ENCODE assay signal across 25 cellular contexts in the genomic region with DNA sequence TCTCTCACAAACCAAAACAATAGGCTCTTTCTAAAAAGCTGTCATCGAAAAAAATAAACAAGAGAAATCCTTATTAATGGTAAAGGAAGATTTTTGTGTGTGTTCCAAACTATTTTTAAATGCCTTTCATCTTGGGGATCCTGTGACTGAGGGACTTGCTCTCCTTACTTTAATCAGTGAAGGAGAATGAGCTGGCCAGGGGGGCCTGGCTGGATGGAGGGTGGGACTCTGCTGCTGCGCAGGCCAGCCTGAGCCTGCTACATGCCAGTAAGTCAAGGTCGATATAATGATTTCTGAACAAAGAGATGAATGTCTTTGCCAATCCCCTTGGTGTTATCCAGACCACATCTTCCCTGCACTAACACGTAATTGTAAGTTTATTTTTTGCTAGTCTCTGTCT.
DNase-seq lines count a peak whose midpoint lies in the region; ATAC-seq and TF ChIP-seq lines count a peak whose summit lies in the region.
"Had no signal": no experiment of that assay in that cellular context is flagged by ENCODE, and none has a peak within 500 bp of the region (broad histone marks: within the 10 kb centered on the region; RNA-seq: fewer than 3 reads in every experiment).

No MANE protein-coding gene starts in this region.

- H3K4me1 ChIP-seq in SK-N-SH (ENCODE audit: control insufficient read depth in 1 of 2, insufficient read depth in 2 of 2, low read depth in 1 of 2, low read length in 1 of 2) (peaks cover 0 to 4% of the 10 kb centered on the region in 2 experiments; a peak in 2 of 4 replicates), sigmoid colon (peaks cover 0 to 15% (median 7%) of the 10 kb centered on the region in 4 donors), body of pancreas (no peaks in the 10 kb centered on the region)
- H3K4me1 ChIP-seq: BE2C, SJSA1 had no signal

- H4K20me1 ChIP-seq in SK-N-SH (ENCODE audit: insufficient read depth), result no peaks in the 10 kb centered on the region

- POLR2A ChIA-PET in SK-N-SH (lab: Yijun Ruan, JAX), result no interaction called here

- no peaks in the 10 kb centered on the region for H3K9me2 ChIP-seq in SK-N-SH

- H3K9me3 ChIP-seq in SK-N-SH, result no peaks in the 10 kb centered on the region
- H3K9me3 ChIP-seq in WERI-Rb-1 (ENCODE audit: severe bottlenecking), result no peaks in the 10 kb centered on the region
- no peaks in the 10 kb centered on the region for H3K9me3 ChIP-seq in sigmoid colon
- H3K9me3 ChIP-seq in body of pancreas, result no peaks in the 10 kb centered on the region
- H3K9me3 ChIP-seq: BE2C, SJSA1 had no signal

- intact Hi-C loops in sigmoid colon (cut with DNase I), result no loop called here
- intact Hi-C loops in body of pancreas (cut with DNase I), result no loop called here

- TF ChIP-seq EP300 in SK-N-SH (IDR thresholded peaks at IDR 0.05; ENCODE audit: borderline replicate concordance in 1 of 2, low read depth in 1 of 2, low read length in 1 of 2) (no peak), sigmoid colon (IDR thresholded peaks at IDR 0.05) (no peak)

- no peak overlapping the region for H3K4me3 ChIP-seq in SK-N-SH (ENCODE audit: low read depth in 2 of 2, low read length in 1 of 2)
- peak overlapping the region; percentile 0; the same call in 1 of the 2 replicates for H3K4me3 ChIP-seq in WERI-Rb-1 (ENCODE audit: low read depth, low read length)
- H3K4me3 ChIP-seq in sigmoid colon, result peak overlapping the region in 1 of 4 donors; percentile 19
- no peak overlapping the region for H3K4me3 ChIP-seq in body of pancreas
- H3K4me3 ChIP-seq: PC-9, SJSA1 had no signal

- WGBS in SK-N-SH (ENCODE audit: low lambda C conversion rate), result 0% methylated on average over 4 of the region's 4 CpGs
- 38 to 59% methylated on average over 4 of the region's 4 CpGs for WGBS in sigmoid colon, 2 donors
- 21 to 22% methylated on average over 4 of the region's 4 CpGs for WGBS in body of pancreas, 2 donors

- peak overlapping the region; percentile 23; the same call in 1 of the 2 replicates for H3K4me2 ChIP-seq in SK-N-SH
- H3K4me2 ChIP-seq: PC-9 had no signal

- H3K79me2 ChIP-seq in SK-N-SH (ENCODE audit: insufficient read depth), result no peaks in the 10 kb centered on the region

- ATAC-seq in SK-N-SH treated with all-trans-retinoic acid at 6 μM for 48 hours, result no peak
- ATAC-seq in HG02973 (IDR thresholded peaks at IDR 0.05; ENCODE audit: unreplicated experiment), result no peak
- ATAC-seq in body of pancreas, result no peak

- TF ChIP-seq CTCF in SK-N-SH (IDR thresholded peaks at IDR 0.05) (no peak), WERI-Rb-1 (IDR thresholded peaks at IDR 0.05; ENCODE audit: low read depth, low read length) (no peak), sigmoid colon (IDR thresholded peaks at IDR 0.05) (no peak), body of pancreas (IDR thresholded peaks at IDR 0.05) (no peak)

- no peak overlapping the region for H3K9ac ChIP-seq in SK-N-SH

- no peak for TF ChIP-seq RAD21 in SK-N-SH (IDR thresholded peaks at IDR 0.05; ENCODE audit: low read length)

- TF ChIP-seq POLR2A in sigmoid colon (IDR thresholded peaks at IDR 0.05) (no peak), body of pancreas (IDR thresholded peaks at IDR 0.05) (no peak)

- no peaks in the 10 kb centered on the region for H3K36me3 ChIP-seq in SK-N-SH (replicated peaks in 1 of 2; ENCODE audit: control insufficient read depth in 1 of 2, insufficient read depth in 2 of 2, low read length in 1 of 2)
- H3K36me3 ChIP-seq in WERI-Rb-1, result no peaks in the 10 kb centered on the region
- H3K36me3 ChIP-seq in sigmoid colon, result no peaks in the 10 kb centered on the region
- H3K36me3 ChIP-seq in body of pancreas (replicated peaks in 1 of 2; ENCODE audit: insufficient read depth in 1 of 2, low read depth in 2 of 2), result no peaks in the 10 kb centered on the region
- H3K36me3 ChIP-seq: BE2C, SJSA1 had no signal

- no peaks in the 10 kb centered on the region for H3F3A ChIP-seq in SK-N-SH (replicated peaks; ENCODE audit: insufficient read depth)

- H3K27me3 ChIP-seq in SK-N-SH (ENCODE audit: insufficient read depth) (no peaks in the 10 kb centered on the region), WERI-Rb-1 (ENCODE audit: insufficient read depth, low read depth, severe bottlenecking) (no peaks in the 10 kb centered on the region), sigmoid colon (no peaks in the 10 kb centered on the region), body of pancreas (no peaks in the 10 kb centered on the region)
- H3K27me3 ChIP-seq: BE2C, SJSA1 had no signal

- H3K27ac ChIP-seq in SK-N-SH (ENCODE audit: low read depth in 2 of 2, low read length in 1 of 2) (no peak overlapping the region), WERI-Rb-1 (peak overlapping the region; percentile 19; the same call in 1 of the 2 replicates), sigmoid colon (peak overlapping the region in 3 of 4 donors; percentile 3 to 60 (median 47)), body of pancreas (no peak overlapping the region)
- H3K27ac ChIP-seq: 22Rv1, PC-9, SJSA1 had no signal

- H2AFZ ChIP-seq in SK-N-SH (ENCODE audit: low read depth), result no peak overlapping the region
- H2AFZ ChIP-seq: PC-9 had no signal

- DNase-seq in SK-N-SH, result no peak
- no peak for DNase-seq in WERI-Rb-1
- DNase-seq in left kidney (ENCODE audit: low read depth, low spot score), result peak; percentile 49
- no peak for DNase-seq in sigmoid colon
- no peak for DNase-seq in HuH-7 (ENCODE audit: low spot score)
- no peak for DNase-seq in body of pancreas
- DNase-seq: ACHN; BE2C; CD8-positive, alpha-beta memory T cell; DMS153; DND-41; Karpas-422; NCI-H1105; NCI-H1436 treated with DMSO at 0.1 percent for 48 hours; NCI-H1930; NCI-H2107; NCI-H446; NCI-H524 treated with DMSO at 0.1 percent for 48 hours; NCI-H82; PC-9; Right ventricle myocardium superior had no signal

- CTCF ChIA-PET in SK-N-SH (lab: Yijun Ruan, JAX), result interaction anchor here (0.6 to 1.5 kb wide), 2 partner anchors 101 to 858 kb away, joined by 3 to 4 read pairs; no protein-coding TSS in a partner anchor

TF ChIP-seq in SK-N-SH, 30 proteins besides CTCF, POLR2A, EP300 and RAD21:
- TF ChIP-seq RCOR1 (IDR thresholded peaks at IDR 0.05; ENCODE audit: low read length), result no peak

TF ChIP-seq in SK-N-SH treated with all-trans-retinoic acid at 6 μM for 48 hours, 23 proteins besides CTCF, POLR2A, EP300 and RAD21 (continues in another document):
- TF ChIP-seq, protein P1, sequence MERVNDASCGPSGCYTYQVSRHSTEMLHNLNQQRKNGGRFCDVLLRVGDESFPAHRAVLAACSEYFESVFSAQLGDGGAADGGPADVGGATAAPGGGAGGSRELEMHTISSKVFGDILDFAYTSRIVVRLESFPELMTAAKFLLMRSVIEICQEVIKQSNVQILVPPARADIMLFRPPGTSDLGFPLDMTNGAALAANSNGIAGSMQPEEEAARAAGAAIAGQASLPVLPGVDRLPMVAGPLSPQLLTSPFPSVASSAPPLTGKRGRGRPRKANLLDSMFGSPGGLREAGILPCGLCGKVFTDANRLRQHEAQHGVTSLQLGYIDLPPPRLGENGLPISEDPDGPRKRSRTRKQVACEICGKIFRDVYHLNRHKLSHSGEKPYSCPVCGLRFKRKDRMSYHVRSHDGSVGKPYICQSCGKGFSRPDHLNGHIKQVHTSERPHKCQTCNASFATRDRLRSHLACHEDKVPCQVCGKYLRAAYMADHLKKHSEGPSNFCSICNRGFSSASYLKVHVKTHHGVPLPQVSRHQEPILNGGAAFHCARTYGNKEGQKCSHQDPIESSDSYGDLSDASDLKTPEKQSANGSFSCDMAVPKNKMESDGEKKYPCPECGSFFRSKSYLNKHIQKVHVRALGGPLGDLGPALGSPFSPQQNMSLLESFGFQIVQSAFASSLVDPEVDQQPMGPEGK (CRISPR knock-in tag; IDR thresholded peaks at IDR 0.05; ENCODE audit: borderline replicate concordance), result no peak
- TF ChIP-seq, protein P2, sequence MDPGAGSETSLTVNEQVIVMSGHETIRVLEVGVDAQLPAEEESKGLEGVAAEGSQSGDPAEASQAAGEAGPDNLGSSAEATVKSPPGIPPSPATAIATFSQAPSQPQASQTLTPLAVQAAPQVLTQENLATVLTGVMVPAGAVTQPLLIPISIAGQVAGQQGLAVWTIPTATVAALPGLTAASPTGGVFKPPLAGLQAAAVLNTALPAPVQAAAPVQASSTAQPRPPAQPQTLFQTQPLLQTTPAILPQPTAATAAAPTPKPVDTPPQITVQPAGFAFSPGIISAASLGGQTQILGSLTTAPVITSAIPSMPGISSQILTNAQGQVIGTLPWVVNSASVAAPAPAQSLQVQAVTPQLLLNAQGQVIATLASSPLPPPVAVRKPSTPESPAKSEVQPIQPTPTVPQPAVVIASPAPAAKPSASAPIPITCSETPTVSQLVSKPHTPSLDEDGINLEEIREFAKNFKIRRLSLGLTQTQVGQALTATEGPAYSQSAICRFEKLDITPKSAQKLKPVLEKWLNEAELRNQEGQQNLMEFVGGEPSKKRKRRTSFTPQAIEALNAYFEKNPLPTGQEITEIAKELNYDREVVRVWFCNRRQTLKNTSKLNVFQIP (CRISPR knock-in tag; IDR thresholded peaks at IDR 0.05; ENCODE audit: borderline replicate concordance, low read depth), result no peak
- TF ChIP-seq ZNF70 (CRISPR knock-in tag; IDR thresholded peaks at IDR 0.05), result no peak
- no peak for TF ChIP-seq PPARA (CRISPR knock-in tag; IDR thresholded peaks at IDR 0.05; ENCODE audit: borderline replicate concordance)
- TF ChIP-seq ZC3H10 (CRISPR knock-in tag; IDR thresholded peaks at IDR 0.05), result no peak
- TF ChIP-seq ZFP30 (CRISPR knock-in tag; IDR thresholded peaks at IDR 0.05), result no peak
- TF ChIP-seq TCF4 (CRISPR knock-in tag; IDR thresholded peaks at IDR 0.05; ENCODE audit: borderline replicate concordance), result no peak
- TF ChIP-seq, protein P3, sequence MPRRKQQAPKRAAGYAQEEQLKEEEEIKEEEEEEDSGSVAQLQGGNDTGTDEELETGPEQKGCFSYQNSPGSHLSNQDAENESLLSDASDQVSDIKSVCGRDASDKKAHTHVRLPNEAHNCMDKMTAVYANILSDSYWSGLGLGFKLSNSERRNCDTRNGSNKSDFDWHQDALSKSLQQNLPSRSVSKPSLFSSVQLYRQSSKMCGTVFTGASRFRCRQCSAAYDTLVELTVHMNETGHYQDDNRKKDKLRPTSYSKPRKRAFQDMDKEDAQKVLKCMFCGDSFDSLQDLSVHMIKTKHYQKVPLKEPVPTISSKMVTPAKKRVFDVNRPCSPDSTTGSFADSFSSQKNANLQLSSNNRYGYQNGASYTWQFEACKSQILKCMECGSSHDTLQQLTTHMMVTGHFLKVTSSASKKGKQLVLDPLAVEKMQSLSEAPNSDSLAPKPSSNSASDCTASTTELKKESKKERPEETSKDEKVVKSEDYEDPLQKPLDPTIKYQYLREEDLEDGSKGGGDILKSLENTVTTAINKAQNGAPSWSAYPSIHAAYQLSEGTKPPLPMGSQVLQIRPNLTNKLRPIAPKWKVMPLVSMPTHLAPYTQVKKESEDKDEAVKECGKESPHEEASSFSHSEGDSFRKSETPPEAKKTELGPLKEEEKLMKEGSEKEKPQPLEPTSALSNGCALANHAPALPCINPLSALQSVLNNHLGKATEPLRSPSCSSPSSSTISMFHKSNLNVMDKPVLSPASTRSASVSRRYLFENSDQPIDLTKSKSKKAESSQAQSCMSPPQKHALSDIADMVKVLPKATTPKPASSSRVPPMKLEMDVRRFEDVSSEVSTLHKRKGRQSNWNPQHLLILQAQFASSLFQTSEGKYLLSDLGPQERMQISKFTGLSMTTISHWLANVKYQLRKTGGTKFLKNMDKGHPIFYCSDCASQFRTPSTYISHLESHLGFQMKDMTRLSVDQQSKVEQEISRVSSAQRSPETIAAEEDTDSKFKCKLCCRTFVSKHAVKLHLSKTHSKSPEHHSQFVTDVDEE (CRISPR knock-in tag; IDR thresholded peaks at IDR 0.05), result no peak

Comparison
In these comparisons a context has a peak if more than half of its experiments do, and no peak if none do; other contexts are left out.
1. H3K27ac ChIP-seq: peak in WERI-Rb-1 (single experiment) and sigmoid colon (3 of 4); none in SK-N-SH (0 of 2) and body of pancreas (0 of 4).